In the genomic region with DNA sequence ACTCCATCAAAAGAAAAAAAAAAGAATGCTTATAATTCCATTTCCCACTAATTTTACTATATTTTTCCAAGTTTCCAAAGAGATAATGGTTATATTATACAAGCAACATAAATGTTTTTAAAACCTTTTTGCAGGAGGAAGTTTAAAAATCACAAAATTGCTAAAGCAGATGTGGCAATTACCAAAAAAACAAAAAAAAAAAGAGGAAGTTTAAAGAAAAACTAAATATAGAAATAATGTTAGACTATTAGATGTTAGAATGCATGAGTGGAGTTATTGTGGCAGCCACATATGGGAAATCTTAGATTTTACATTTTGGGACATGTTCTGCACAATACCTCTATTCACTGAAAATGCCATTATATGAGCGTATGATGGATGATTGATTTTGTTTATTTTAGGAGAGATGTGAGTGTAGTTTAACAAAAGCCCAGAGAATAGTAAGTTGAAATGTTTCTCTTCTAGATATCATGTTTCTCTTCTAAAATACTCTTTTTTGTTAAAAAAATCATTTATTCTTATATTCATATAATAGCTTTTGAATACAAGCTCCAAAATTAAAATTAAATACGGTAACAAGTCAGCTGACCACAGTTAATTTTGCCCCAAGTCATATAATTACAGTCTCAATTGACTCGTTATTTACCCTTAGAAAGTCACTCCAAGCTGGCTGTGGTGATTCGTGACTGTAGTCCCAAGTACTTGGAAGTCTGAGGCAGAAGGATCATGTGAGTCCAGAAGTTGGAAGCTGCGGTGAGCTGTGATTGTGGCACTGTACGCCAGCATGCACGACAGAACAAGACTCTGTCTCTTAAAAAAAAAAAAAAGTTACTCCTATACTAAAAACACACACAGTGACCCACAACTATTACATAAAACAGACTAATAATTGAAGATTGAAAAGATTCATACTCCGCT, we compare ENCODE assay signal across 14 cellular contexts. TPM values are rescaled to one million over a fixed set of nuclear protein-coding genes. Genes with fewer than 3 reads are reported as not detected.
A peak's percentile ranks its signal among the peaks of the same experiment; 100 is the strongest.
DNase-seq lines count a peak whose midpoint lies in the region; ATAC-seq, FAIRE-seq and TF ChIP-seq lines count a peak whose summit lies in the region.
"Had no signal": no experiment of that assay in that cellular context is flagged by ENCODE, and none has a peak within 500 bp of the region (broad histone marks: within the 10 kb centered on the region; RNA-seq: fewer than 3 reads in every experiment).

No MANE protein-coding gene starts in this region.

- no peak overlapping the region for H3K9ac ChIP-seq in kidney (ENCODE audit: low read length in 2 of 2)

- ATAC-seq in Right ventricle myocardium superior (ENCODE audit: poor library complexity) (peak; percentile 71), Right ventricle myocardium inferior (no peak), GM19455 (IDR thresholded peaks at IDR 0.05; ENCODE audit: unreplicated experiment) (no peak), GM18909 (IDR thresholded peaks at IDR 0.05; ENCODE audit: poor library complexity, unreplicated experiment) (no peak)
- ATAC-seq: activated CD8-positive, alpha-beta T cell treated with anti-CD3 and anti-CD28 coated beads for 36 hours; stimulated activated naive CD8-positive, alpha-beta T cell treated with anti-CD3 and anti-CD28 coated beads, Interleukin-15, amount 100 ng/mL, for 72 hours had no signal

- H3K4me2 ChIP-seq in OCI-LY7 (ENCODE audit: low read length): peak overlapping the region; percentile 69

- peak; percentile 35 for FAIRE-seq in kidney (lab: Jason Lieb, UNC)

- H2AFZ ChIP-seq in OCI-LY7 (ENCODE audit: low read length): peak overlapping the region; percentile 97; the same call in 1 of the 2 replicates

- intact Hi-C loops in Right ventricle myocardium superior (cut with DNase I) (no loop called here), Right ventricle myocardium inferior (cut with DNase I) (no loop called here), OCI-LY7 (cut with micrococcal nuclease; ENCODE audit: unreplicated experiment) (loop anchor here (5.0 to 10.0 kb wide), 2 partner anchors 258 to 285 kb away; no protein-coding TSS in a partner anchor), kidney (cut with DNase I) (no loop called here)

- DNase-seq in Right ventricle myocardium superior: no peak
- no peak for DNase-seq in Right ventricle myocardium inferior (ENCODE audit: missing footprints)
- peak; percentile 54 for DNase-seq in OCI-LY7 (ENCODE audit: low spot score)
- DNase-seq in kidney: no peak
- no peak for DNase-seq in DMS 273 treated with DMSO at 0.1 percent for 48 hours (lab: John Stamatoyannopoulos, UW)
- no peak for DNase-seq in activated CD8-positive, alpha-beta memory T cell treated with anti-CD3 and anti-CD28 coated beads for 24 hours
- DNase-seq: activated CD8-positive, alpha-beta T cell treated with anti-CD3 and anti-CD28 coated beads for 36 hours; cortex of kidney; esophagus squamous epithelium; NCI-H345; stimulated activated naive CD8-positive, alpha-beta T cell treated with anti-CD3 and anti-CD28 coated beads, Interleukin-15, amount 100 ng/mL, for 72 hours had no signal

- no TSS peak for BruUV-seq in OCI-LY7 (replicated peaks; lab: Mats Ljungman, UMichigan)

- CTCF ChIA-PET in OCI-LY7 (lab: Charles Lee; ENCODE audit: unreplicated experiment): interaction anchor here (0.9 kb wide), 1 partner anchor 9 kb away, joined by 4 read pairs; no protein-coding TSS in a partner anchor

- H3K9me2 ChIP-seq in OCI-LY7 (ENCODE audit: insufficient read depth, low read length): no peaks in the 10 kb centered on the region

- H3K4me3 ChIP-seq in OCI-LY7 (ENCODE audit: low read depth, low read length, poor library complexity, severe bottlenecking) (peak overlapping the region; percentile 35), kidney (ENCODE audit: low read length in 2 of 2) (no peak overlapping the region)
- H3K4me3 ChIP-seq: esophagus squamous epithelium, lung had no signal

- H3K9me3 ChIP-seq in OCI-LY7 (ENCODE audit: low read length) (no peaks in the 10 kb centered on the region), kidney (ENCODE audit: control insufficient read depth in 1 of 2, low read length in 2 of 2) (no peaks in the 10 kb centered on the region)
- H3K9me3 ChIP-seq: esophagus squamous epithelium had no signal

- H3K36me3 ChIP-seq in OCI-LY7 (ENCODE audit: insufficient read depth, low read length) (no peaks in the 10 kb centered on the region), kidney (ENCODE audit: control insufficient read depth in 1 of 2, insufficient read depth in 2 of 2, low read length in 2 of 2) (no peaks in the 10 kb centered on the region)
- H3K36me3 ChIP-seq: esophagus squamous epithelium had no signal

- no peaks in the 10 kb centered on the region for H4K20me1 ChIP-seq in OCI-LY7 (ENCODE audit: insufficient read depth, low read length)

- H3K27ac ChIP-seq in OCI-LY7 (ENCODE audit: low read depth, low read length, poor library complexity, severe bottlenecking): peak overlapping the region; percentile 61
- no peak overlapping the region for H3K27ac ChIP-seq in kidney (ENCODE audit: low read depth in 2 of 2, low read length in 2 of 2)
- H3K27ac ChIP-seq: esophagus squamous epithelium had no signal

- H3K79me2 ChIP-seq in OCI-LY7 (ENCODE audit: insufficient read depth, low read depth, low read length): no peaks in the 10 kb centered on the region

- TF ChIP-seq CTCF in OCI-LY7 (conservative IDR thresholded peaks at IDR 0.05; ENCODE audit: low read length): no peak
- TF ChIP-seq CTCF in kidney (IDR thresholded peaks at IDR 0.05; ENCODE audit: borderline replicate concordance, extremely low read depth, insufficient read depth): no peak

- POLR2A ChIA-PET in OCI-LY7 (lab: Charles Lee): interaction anchor here (0.5 to 3.9 kb wide), 15 partner anchors 9 to 769 kb away, joined by 3 to 11 read pairs (median 4); a partner anchor contains a TSS

- peaks cover 88% of the 10 kb centered on the region for H3K4me1 ChIP-seq in OCI-LY7 (ENCODE audit: insufficient read depth, low read length, poor library complexity, severe bottlenecking)
- H3K4me1 ChIP-seq in kidney (ENCODE audit: control insufficient read depth in 1 of 2, insufficient read depth in 1 of 2, low read depth in 1 of 2, low read length in 2 of 2): no peaks in the 10 kb centered on the region
- H3K4me1 ChIP-seq: esophagus squamous epithelium had no signal

RNA-seq across cellular contexts. Expression of a gene that starts 31.3 kb away (rescaled TPM):
- total RNA-seq in Right ventricle myocardium superior (11.8 TPM), Right ventricle myocardium inferior (12.1 TPM), OCI-LY7 (2022) (3.4 and 6.4 TPM in 2 replicates), kidney (12.4 TPM)
- 4.2 and 8.6 TPM in 2 replicates for total RNA-seq in OCI-LY7 (2014; rRNA removed; shearing (Covaris generic))
- polyA plus RNA-seq in kidney (ENCODE audit: insufficient read depth, low read depth, low replicate concordance): 3.7 TPM

RNA-seq across cellular contexts. Expression of a gene that starts 51.2 kb away (rescaled TPM):
- total RNA-seq in Right ventricle myocardium superior (23.3 TPM), Right ventricle myocardium inferior (22.6 TPM), OCI-LY7 (2022) (79.4 and 86.8 TPM in 2 replicates), kidney (57.7 TPM)
- 43.0 and 76.6 TPM in 2 replicates for total RNA-seq in OCI-LY7 (2014; rRNA removed; shearing (Covaris generic))
- polyA plus RNA-seq in kidney (ENCODE audit: insufficient read depth, low read depth, low replicate concordance): 17.1 TPM
